8 cellular contexts compared by ENCODE assay signal in the genomic region with DNA sequence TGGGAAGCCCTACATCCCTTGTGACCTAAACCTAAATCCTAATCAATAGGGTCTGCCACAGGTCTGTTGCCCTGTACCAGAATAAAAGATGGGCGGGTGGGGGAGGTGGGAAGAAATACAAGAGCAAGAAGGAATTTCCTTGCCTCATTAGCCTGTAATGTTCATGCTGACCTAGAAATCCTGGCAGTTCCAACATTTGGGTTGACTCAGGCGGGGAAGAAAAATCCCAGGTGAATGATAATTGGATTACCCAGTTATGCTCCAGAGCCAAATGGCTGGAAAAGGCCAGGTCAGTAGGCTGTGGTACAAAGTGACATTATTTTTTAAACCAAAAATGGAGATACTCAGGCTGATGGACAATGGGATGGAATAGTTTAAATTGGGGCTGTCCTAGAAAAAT. TPM values are rescaled to one million over a fixed set of nuclear protein-coding genes. Genes with fewer than 3 reads are reported as not detected.
A peak's percentile ranks its signal among the peaks of the same experiment; 100 is the strongest.
DNase-seq lines count a peak whose midpoint lies in the region; ATAC-seq, FAIRE-seq and TF ChIP-seq lines count a peak whose summit lies in the region.

No MANE protein-coding gene starts in this region.

- CTCF ChIA-PET in A549 (lab: Yijun Ruan, JAX): interaction anchor here (0.6 to 1.4 kb wide), 3 partner anchors 19 to 107 kb away, joined by 3 to 5 read pairs (median 5); no protein-coding TSS in a partner anchor

- POLR2A ChIA-PET in A549 (lab: Yijun Ruan, JAX): no interaction called here

- TF ChIP-seq EP300 in A549 (IDR thresholded peaks at IDR 0.05): no peak

- peak overlapping the region; percentile 70 for H3K4me3 Mint-ChIP-seq in mesothelial cell of epicardium

- in situ Hi-C loops in brain microvascular endothelial cell (cut with HindIII; ENCODE audit: low pct_ligation_motif_present, low sequenced_read_pairs): no loop called here

- H3K4me1 ChIP-seq in A549: peaks cover 41% of the 10 kb centered on the region

- peaks cover 77% of the 10 kb centered on the region for H3K4me1 Mint-ChIP-seq in mesothelial cell of epicardium

- H3K27ac Mint-ChIP-seq in mesothelial cell of epicardium: peak overlapping the region; percentile 81

- peak overlapping the region; percentile 97 to 98 for H3K27ac ChIP-seq in A549
- H3K27ac ChIP-seq in brain microvascular endothelial cell: peak overlapping the region; percentile 93

- no peaks in the 10 kb centered on the region for H3K27me3 ChIP-seq in brain microvascular endothelial cell (replicated peaks)

- no peak for TF ChIP-seq POLR2A in A549 (IDR thresholded peaks at IDR 0.05; ENCODE audit: low read length)

- no peak for FAIRE-seq in A549 (lab: Jason Lieb, UNC)

- no peak for TF ChIP-seq RAD21 in A549 (conservative IDR thresholded peaks at IDR 0.05 in 1 of 2, IDR thresholded peaks at IDR 0.05 in 1 of 2)

- no peak for DNase-seq in A549 (ENCODE audit: low read depth in 1 of 2, low spot score in 1 of 2)
- peak; percentile 14 for DNase-seq in HT-29 (ENCODE audit: low spot score)
- DNase-seq in brain microvascular endothelial cell: no peak
- no peak for DNase-seq in mesothelial cell of epicardium (ENCODE audit: low spot score in 2 of 2, unreplicated experiment in 2 of 2)
- no peak for DNase-seq in NCI-H446 (lab: John Stamatoyannopoulos, UW)
- DNase-seq in activated CD4-positive, CD25-positive, alpha-beta regulatory T cell treated with anti-CD3 and anti-CD28 coated beads, Interleukin-2, amount 50 U/mL, for 72 hours: no peak
- DNase-seq in effector CD4-positive, alpha-beta T cell: no peak

- ATAC-seq in A549 (no peak), HG03520 (IDR thresholded peaks at IDR 0.05; ENCODE audit: unreplicated experiment) (no peak)

- TF ChIP-seq CTCF in A549 (IDR thresholded peaks at IDR 0.05): no peak
- no peak for TF ChIP-seq CTCF in brain microvascular endothelial cell (IDR thresholded peaks at IDR 0.05; ENCODE audit: low read depth, low read length, missing control alignments)
- TF ChIP-seq CTCF in mesothelial cell of epicardium (IDR thresholded peaks at IDR 0.05; ENCODE audit: unreplicated experiment): no peak

- H3K36me3 Mint-ChIP-seq in mesothelial cell of epicardium: no peaks in the 10 kb centered on the region

- H3K4me2 ChIP-seq in A549: peak overlapping the region; percentile 96

- no peaks in the 10 kb centered on the region for H3K9me3 Mint-ChIP-seq in mesothelial cell of epicardium

- H3K36me3 ChIP-seq in brain microvascular endothelial cell (replicated peaks): peaks cover 42% of the 10 kb centered on the region

- WGBS in A549 (ENCODE audit: missing lambda C conversion rate): 5% methylated on average over 2 of the region's 2 CpGs

- H3K27me3 Mint-ChIP-seq in mesothelial cell of epicardium (ENCODE audit: low read depth): no peaks in the 10 kb centered on the region

- H3K4me3 ChIP-seq in A549: peak overlapping the region; percentile 68
- peak overlapping the region; percentile 90 for H3K4me3 ChIP-seq in brain microvascular endothelial cell (ENCODE audit: low read depth, low read length)

- H3K9me3 ChIP-seq in A549: no peaks in the 10 kb centered on the region

TF ChIP-seq in A549, 52 proteins besides CTCF, POLR2A, EP300 and RAD21:
- TF ChIP-seq CBX2 (IDR thresholded peaks at IDR 0.05; ENCODE audit: borderline replicate concordance, low read depth): no peak
- TF ChIP-seq BCL3 (IDR thresholded peaks at IDR 0.05): no peak
- TF ChIP-seq, protein P1, sequence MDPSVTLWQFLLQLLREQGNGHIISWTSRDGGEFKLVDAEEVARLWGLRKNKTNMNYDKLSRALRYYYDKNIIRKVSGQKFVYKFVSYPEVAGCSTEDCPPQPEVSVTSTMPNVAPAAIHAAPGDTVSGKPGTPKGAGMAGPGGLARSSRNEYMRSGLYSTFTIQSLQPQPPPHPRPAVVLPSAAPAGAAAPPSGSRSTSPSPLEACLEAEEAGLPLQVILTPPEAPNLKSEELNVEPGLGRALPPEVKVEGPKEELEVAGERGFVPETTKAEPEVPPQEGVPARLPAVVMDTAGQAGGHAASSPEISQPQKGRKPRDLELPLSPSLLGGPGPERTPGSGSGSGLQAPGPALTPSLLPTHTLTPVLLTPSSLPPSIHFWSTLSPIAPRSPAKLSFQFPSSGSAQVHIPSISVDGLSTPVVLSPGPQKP (IDR thresholded peaks at IDR 0.05; ENCODE audit: low read depth, low read length): no peak
- TF ChIP-seq HOXB5 (CRISPR knock-in tag; IDR thresholded peaks at IDR 0.05): no peak
- no peak for TF ChIP-seq FOSL2 (IDR thresholded peaks at IDR 0.05)
- no peak for TF ChIP-seq FOSL2 (CRISPR knock-in tag; IDR thresholded peaks at IDR 0.05)
- TF ChIP-seq, protein P2, sequence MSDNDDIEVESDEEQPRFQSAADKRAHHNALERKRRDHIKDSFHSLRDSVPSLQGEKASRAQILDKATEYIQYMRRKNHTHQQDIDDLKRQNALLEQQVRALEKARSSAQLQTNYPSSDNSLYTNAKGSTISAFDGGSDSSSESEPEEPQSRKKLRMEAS (IDR thresholded peaks at IDR 0.05): no peak
- TF ChIP-seq MAFK (IDR thresholded peaks at IDR 0.05; ENCODE audit: partially characterized antibody): no peak
- no peak for TF ChIP-seq ZC3H11A (IDR thresholded peaks at IDR 0.05)
- no peak for TF ChIP-seq TP53 (CRISPR knock-in tag; IDR thresholded peaks at IDR 0.05)
- no peak for TF ChIP-seq RFX5 (IDR thresholded peaks at IDR 0.05)
- TF ChIP-seq CHD2 (IDR thresholded peaks at IDR 0.05; ENCODE audit: low read length, partially characterized antibody): no peak
- no peak for TF ChIP-seq HOXA7 (CRISPR knock-in tag; IDR thresholded peaks at IDR 0.05)
- TF ChIP-seq MAZ (IDR thresholded peaks at IDR 0.05; ENCODE audit: borderline replicate concordance, low read depth, low read length): no peak
- TF ChIP-seq HEYL (CRISPR knock-in tag; IDR thresholded peaks at IDR 0.05): no peak
- TF ChIP-seq NFE2L2 (conservative IDR thresholded peaks at IDR 0.05; ENCODE audit: low read length): no peak
- no peak for TF ChIP-seq PHF8 (IDR thresholded peaks at IDR 0.05; ENCODE audit: borderline replicate concordance, low read depth)
- TF ChIP-seq ESRRA (IDR thresholded peaks at IDR 0.05; ENCODE audit: borderline replicate concordance, low read length): no peak
- TF ChIP-seq FOXS1 (CRISPR knock-in tag; IDR thresholded peaks at IDR 0.05): no peak
- no peak for TF ChIP-seq TFCP2L1 (CRISPR knock-in tag; IDR thresholded peaks at IDR 0.05)

RNA-seq across cellular contexts. Expression of gene A3GALT2, which starts 27.3 kb away (rescaled TPM):
- polyA plus RNA-seq in A549 (2011; rRNA removed) (not detected in 2 replicates), A549 (2017; fragmentation: RNase III; extraction: RNeasy Plus Mini Kit Qiagen cat#74134 plus additional on column Dnase treatment) (not detected in 3 replicates)
- not detected in 2 replicates for polyA plus RNA-seq in A549 (2012; cell fraction: cytosol; rRNA removed)
- 0.24 TPM in 1 of 2 replicates, not detected in the other for polyA plus RNA-seq in A549 (2012; cell fraction: nucleus; rRNA removed)
- not detected in 2 replicates for polyA minus RNA-seq in A549 (2011; rRNA and poly(A)+ RNA removed)
- 0.10 and 1.0 TPM in 2 replicates for total RNA-seq in HT-29 (2014; rRNA removed; shearing (Covaris generic))
- 0.51 to 0.58 TPM (median 0.52 TPM) in 3 replicates for total RNA-seq in mesothelial cell of epicardium
